ENCODE assay signal across 1 cellular context in genomic region chr1:9700340-9700739, GRCh38.
TF ChIP-seq lines count a peak whose summit lies in the region.

No MANE protein-coding gene starts in this region.

TF ChIP-seq in HepG2, 621 proteins besides CTCF, POLR2A, EP300 and RAD21 (continued from another document):
- TF ChIP-seq ZNF280D (CRISPR knock-in tag; IDR thresholded peaks at IDR 0.05) (no peak), KLF11 (CRISPR knock-in tag; IDR thresholded peaks at IDR 0.05) (no peak), SSRP1 (CRISPR knock-in tag; IDR thresholded peaks at IDR 0.05) (no peak)
